15 cellular contexts compared by ENCODE assay signal in the genomic region with DNA sequence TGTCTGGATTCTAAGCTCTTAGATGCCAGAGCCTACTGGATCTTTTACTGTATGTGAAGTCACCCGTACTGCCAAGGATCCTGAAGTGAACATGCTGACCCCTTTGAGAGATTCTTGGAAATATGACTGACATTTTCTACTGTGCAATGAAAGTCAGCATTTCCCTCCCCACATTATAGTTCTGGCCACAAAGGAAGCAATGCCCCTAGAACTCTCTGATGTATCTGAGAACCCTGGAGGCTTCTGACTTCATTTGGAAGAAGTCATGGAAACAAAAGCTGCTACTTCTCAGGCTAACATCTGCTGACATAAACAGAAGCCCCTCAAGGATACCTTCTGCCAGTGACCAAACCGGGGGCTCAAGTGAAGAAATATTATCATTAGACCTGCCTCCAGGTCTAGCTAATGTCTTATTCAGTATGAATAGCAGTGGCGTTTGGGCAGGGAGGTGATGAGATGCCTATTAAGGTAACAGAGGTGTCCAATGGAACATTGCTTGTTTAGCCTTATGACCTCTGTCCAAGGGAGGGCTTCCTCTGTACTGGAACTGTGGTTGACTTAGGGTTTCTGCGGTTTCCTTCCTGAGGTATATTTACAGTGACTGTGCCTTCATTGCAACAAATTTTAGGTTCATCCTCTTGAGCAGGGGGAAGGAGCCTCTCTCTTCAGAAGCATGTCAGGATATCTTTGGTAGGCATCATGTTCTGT.
A peak's percentile ranks its signal among the peaks of the same experiment; 100 is the strongest.
DNase-seq lines count a peak whose midpoint lies in the region; FAIRE-seq and TF ChIP-seq lines count a peak whose summit lies in the region.
"Had no signal": no experiment of that assay in that cellular context is flagged by ENCODE, and none has a peak within 500 bp of the region (broad histone marks: within the 10 kb centered on the region; RNA-seq: fewer than 3 reads in every experiment).

No MANE protein-coding gene starts in this region.

- intact Hi-C loops in sigmoid colon (cut with DNase I) (no loop called here), adrenal gland (cut with DNase I) (no loop called here), esophagus squamous epithelium (cut with DNase I) (no loop called here)

- FAIRE-seq in GM12892 (lab: Jason Lieb, UNC): no peak

- TF ChIP-seq CTCF in choroid plexus epithelial cell (conservative IDR thresholded peaks at IDR 0.05; ENCODE audit: low read depth, low read length) (no peak), sigmoid colon (IDR thresholded peaks at IDR 0.05) (no peak), adrenal gland (IDR thresholded peaks at IDR 0.05) (no peak), esophagus squamous epithelium (IDR thresholded peaks at IDR 0.05) (no peak)

- no peak overlapping the region for H3K4me3 ChIP-seq in choroid plexus epithelial cell (ENCODE audit: low read depth, low read length)
- H3K4me3 ChIP-seq in sigmoid colon: no peak overlapping the region
- no peak overlapping the region for H3K4me3 ChIP-seq in adrenal gland
- no peak overlapping the region for H3K4me3 ChIP-seq in esophagus squamous epithelium
- H3K4me3 ChIP-seq: dorsolateral prefrontal cortex, skin epidermis, thyroid gland had no signal

- H3K27me3 ChIP-seq in sigmoid colon (no peaks in the 10 kb centered on the region), adrenal gland (no peaks in the 10 kb centered on the region), esophagus squamous epithelium (no peaks in the 10 kb centered on the region)
- H3K27me3 ChIP-seq: dorsolateral prefrontal cortex, thyroid gland had no signal

- no peaks in the 10 kb centered on the region for H3K36me3 ChIP-seq in sigmoid colon
- no peaks in the 10 kb centered on the region for H3K36me3 ChIP-seq in adrenal gland (replicated peaks in 1 of 2)
- H3K36me3 ChIP-seq in esophagus squamous epithelium: no peaks in the 10 kb centered on the region
- H3K36me3 ChIP-seq: thyroid gland had no signal

- no peak for TF ChIP-seq EP300 in sigmoid colon (IDR thresholded peaks at IDR 0.05)

- DNase-seq in KG1 (lab: John Stamatoyannopoulos, UW) (peak; percentile 46), RPMI8226 (peak; percentile 91), choroid plexus epithelial cell (ENCODE audit: low read depth) (peak; percentile 89), sigmoid colon (no peak), adrenal gland (no peak), NCI-H446 (lab: John Stamatoyannopoulos, UW) (no peak), GM12892 (ENCODE audit: insufficient read length) (no peak), esophagus squamous epithelium (lab: John Stamatoyannopoulos, UW) (no peak)
- DNase-seq: activated naive CD4-positive, alpha-beta T cell treated with anti-CD3 and anti-CD28 coated beads, Interleukin-2, amount 10 ng/mL, durations not matched to agents 7 days and 5 days; CD4-positive, alpha-beta memory T cell; dorsolateral prefrontal cortex; NCI-H2171; T-helper 9 cell; thyroid gland had no signal

- TF ChIP-seq POLR2A in sigmoid colon (IDR thresholded peaks at IDR 0.05) (no peak), adrenal gland (IDR thresholded peaks at IDR 0.05) (no peak), GM12892 (IDR thresholded peaks at IDR 0.05; ENCODE audit: low read depth, low read length) (no peak), esophagus squamous epithelium (IDR thresholded peaks at IDR 0.05) (no peak)

- 42 to 87% methylated on average over 4 of the region's 4 CpGs for WGBS in sigmoid colon, 2 donors
- 62 to 81% (median 67%) methylated on average over 4 of the region's 4 CpGs for WGBS in adrenal gland, 4 donors
- WGBS in esophagus squamous epithelium, 2 donors: 60 to 72% methylated on average over 3 to 4 of the region's 4 CpGs

- H3K9me3 ChIP-seq in sigmoid colon (no peaks in the 10 kb centered on the region), adrenal gland (replicated peaks in 1 of 3) (no peaks in the 10 kb centered on the region), esophagus squamous epithelium (no peaks in the 10 kb centered on the region)
- H3K9me3 ChIP-seq: thyroid gland had no signal

- H3K27ac ChIP-seq in sigmoid colon (peak overlapping the region; percentile 39 to 55 (median 47)), adrenal gland (peak overlapping the region in 1 of 5 donors; percentile 76), esophagus squamous epithelium (peak overlapping the region in 2 of 4 donors; percentile 42 to 69)
- H3K27ac ChIP-seq: thyroid gland had no signal

- H3K4me1 ChIP-seq in sigmoid colon (peaks cover 0 to 96% (median 86%) of the 10 kb centered on the region in 4 donors), adrenal gland (replicated peaks in 1 of 2) (peaks cover 11 to 67% of the 10 kb centered on the region in 2 donors), esophagus squamous epithelium (peaks cover 23 to 99% (median 39%) of the 10 kb centered on the region in 3 donors)

Comparison
In these comparisons a context has a peak if more than half of its experiments do, and no peak if none do; other contexts are left out.
1. DNase-seq: peak in KG1 (single experiment), RPMI8226 (single experiment) and choroid plexus epithelial cell (single experiment); none in sigmoid colon (single experiment), adrenal gland (0 of 7), NCI-H446 (0 of 2), GM12892 (single experiment) and esophagus squamous epithelium (single experiment).